Comparison of ENCODE assay signal across 8 cellular contexts in the genomic region with DNA sequence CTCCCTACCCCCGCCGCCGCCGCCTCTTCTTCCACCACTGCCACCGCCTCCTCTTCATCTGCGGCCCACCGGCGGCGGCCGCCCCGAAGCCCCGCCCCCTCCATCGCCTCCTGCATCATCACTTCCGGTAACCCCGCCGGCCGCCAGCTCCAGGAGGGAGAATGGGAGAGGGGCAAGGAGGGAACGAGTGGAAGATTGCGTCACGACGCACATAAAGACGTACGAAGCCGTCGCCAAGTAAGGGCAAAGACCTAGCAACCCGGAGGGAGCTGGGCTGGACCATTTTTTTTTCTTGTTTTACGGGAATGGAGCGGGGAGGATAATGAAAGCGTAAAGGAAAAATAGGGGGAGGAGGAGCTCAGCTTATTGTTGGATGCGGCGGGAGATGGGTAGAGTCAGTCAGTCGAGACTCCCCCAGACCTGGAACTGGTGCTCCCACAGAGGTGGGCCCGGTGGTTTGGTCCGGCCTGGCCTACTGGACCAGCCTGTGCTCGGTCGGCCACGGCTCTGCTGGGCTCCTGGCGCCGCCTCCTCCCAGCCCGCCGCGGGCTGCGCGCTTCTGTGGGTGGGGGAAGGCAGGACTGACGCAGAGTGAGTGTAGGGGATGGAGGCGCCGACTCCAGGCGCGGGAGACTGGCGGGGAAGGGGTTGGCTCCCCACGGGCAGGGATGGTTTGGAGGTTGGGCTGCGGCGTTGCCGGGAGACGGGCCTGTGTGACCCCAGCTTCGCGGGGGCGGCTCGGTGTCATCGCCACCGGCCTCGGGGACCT. TPM values are rescaled to one million over a fixed set of nuclear protein-coding genes. Genes with fewer than 3 reads are reported as not detected.
DNase-seq lines count a peak whose midpoint lies in the region; FAIRE-seq and TF ChIP-seq lines count a peak whose summit lies in the region.

A gene with protein sequence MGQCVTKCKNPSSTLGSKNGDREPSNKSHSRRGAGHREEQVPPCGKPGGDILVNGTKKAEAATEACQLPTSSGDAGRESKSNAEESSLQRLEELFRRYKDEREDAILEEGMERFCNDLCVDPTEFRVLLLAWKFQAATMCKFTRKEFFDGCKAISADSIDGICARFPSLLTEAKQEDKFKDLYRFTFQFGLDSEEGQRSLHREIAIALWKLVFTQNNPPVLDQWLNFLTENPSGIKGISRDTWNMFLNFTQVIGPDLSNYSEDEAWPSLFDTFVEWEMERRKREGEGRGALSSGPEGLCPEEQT (minus strand): TSS at position 60 of the 769 bp plus-strand sequence. CDS start 37,820 bp downstream, outside the sequence.
A gene with protein sequence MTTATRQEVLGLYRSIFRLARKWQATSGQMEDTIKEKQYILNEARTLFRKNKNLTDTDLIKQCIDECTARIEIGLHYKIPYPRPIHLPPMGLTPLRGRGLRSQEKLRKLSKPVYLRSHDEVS (plus strand): TSS at position 473 of the 769 bp plus-strand sequence. CDS start 14,785 bp downstream, outside the sequence.

- peak within 1 kb of the TSS; percentile 94 for H2BK15ac ChIP-seq in mesenchymal stem cell (ENCODE audit: low read depth, poor library complexity, severe bottlenecking)

- H3K23ac ChIP-seq in mesenchymal stem cell (ENCODE audit: low read length in 2 of 2) = peak within 1 kb of the TSS in 1 of 2 experiments; percentile 90

- H3K4me2 ChIP-seq in mesenchymal stem cell (ENCODE audit: low read length, poor library complexity, severe bottlenecking) = peak within 1 kb of the TSS; percentile 76

- peaks cover 0 to 4% of the 10 kb centered on the region in 2 donors for H3K27me3 Mint-ChIP-seq in CD8-positive, alpha-beta memory T cell

- no peaks in the 10 kb centered on the region for H3K27me3 ChIP-seq in CD8-positive, alpha-beta memory T cell (ENCODE audit: insufficient read depth, low read length, poor library complexity, severe bottlenecking)
- no peaks in the 10 kb centered on the region for H3K27me3 ChIP-seq in endocrine pancreas (ENCODE audit: control insufficient read depth, insufficient read depth, low read length)
- H3K27me3 ChIP-seq in mesenchymal stem cell (ENCODE audit: control insufficient read depth in 1 of 2, insufficient read depth in 1 of 2, low read length in 2 of 2) = no peaks in the 10 kb centered on the region

- peaks cover 42% of the 10 kb centered on the region for H3K4me1 ChIP-seq in CD8-positive, alpha-beta memory T cell (ENCODE audit: insufficient read depth, low read length)
- peaks cover 22% of the 10 kb centered on the region for H3K4me1 ChIP-seq in endocrine pancreas (ENCODE audit: control insufficient read depth, insufficient read depth, low read length)
- H3K4me1 ChIP-seq in mesenchymal stem cell (ENCODE audit: control insufficient read depth, insufficient read depth, low read depth, low read length) = peaks cover 11% of the 10 kb centered on the region

- peak within 1 kb of the TSS; percentile 58 for H2AK5ac ChIP-seq in mesenchymal stem cell (ENCODE audit: low read length, severe bottlenecking)

- H3K79me1 ChIP-seq in mesenchymal stem cell (replicated peaks; ENCODE audit: low read length, poor library complexity, severe bottlenecking) = peaks cover 9% of the 10 kb centered on the region

- peak within 1 kb of the TSS; percentile 90 for H4K8ac ChIP-seq in mesenchymal stem cell (ENCODE audit: low read length)

- peaks cover 0 to 1% (median 0%) of the 10 kb centered on the region in 5 donors for H3K9me3 Mint-ChIP-seq in CD8-positive, alpha-beta memory T cell

- H3K4me1 Mint-ChIP-seq in CD8-positive, alpha-beta memory T cell = peaks cover 62 to 80% (median 76%) of the 10 kb centered on the region in 3 donors

- peak within 1 kb of the TSS; percentile 60 for H2AFZ ChIP-seq in mesenchymal stem cell (ENCODE audit: low read depth, low read length)

- TF ChIP-seq CTCF in GM20000 (IDR thresholded peaks at IDR 0.05; ENCODE audit: extremely low read depth, missing control alignments) = no peak

- under 1% methylated on average over 53 of the region's 62 CpGs for WGBS in mesenchymal stem cell

- H3K4me3 Mint-ChIP-seq in CD8-positive, alpha-beta memory T cell = peak within 1 kb of the TSS; percentile 90 to 97 (median 94)

- H3K4ac ChIP-seq in mesenchymal stem cell (ENCODE audit: low read depth in 1 of 2, low read length in 2 of 2) = peak within 1 kb of the TSS; percentile 88 to 95

- peak; percentile 78 to 89 (median 85) for DNase-seq in CD8-positive, alpha-beta memory T cell
- DNase-seq in GM20000 (ENCODE audit: low spot score) (peak; percentile 92), HTR-8/SVneo (ENCODE audit: insufficient read length, low spot score) (peak; percentile 90), NOMO-1 treated with dmso at 0.1 percent for 144 hours (lab: John Stamatoyannopoulos, UW; ENCODE audit: unreplicated experiment) (peak; percentile 86), mesenchymal stem cell (peak; percentile 100)
- peak; percentile 84 to 88 (median 85) for DNase-seq in activated CD8-positive, alpha-beta memory T cell treated with anti-CD3 and anti-CD28 coated beads for 48 hours (ENCODE audit: low read depth in 2 of 3, low spot score in 2 of 3)
- peak; percentile 84 for DNase-seq in stimulated activated CD8-positive, alpha-beta memory T cell treated with anti-CD3 and anti-CD28 coated beads, Interleukin-12 subunit alpha, Interleukin-12 subunit beta, amount 100 ng/mL, for 4 hours (ENCODE audit: low read depth)

- peak within 1 kb of the TSS; percentile 89 to 96 for H3K18ac ChIP-seq in mesenchymal stem cell (ENCODE audit: low read depth in 1 of 2, low read length in 2 of 2)

- no peak for FAIRE-seq in HTR-8/SVneo (lab: Jason Lieb, UNC)

- H3K27ac ChIP-seq in CD8-positive, alpha-beta memory T cell (ENCODE audit: low read depth, low read length) = peak within 1 kb of the TSS; percentile 96
- peak within 1 kb of the TSS; percentile 99 for H3K27ac ChIP-seq in mesenchymal stem cell (ENCODE audit: low read length, poor library complexity, severe bottlenecking)

- peak within 1 kb of the TSS; percentile 46 to 65 for H2BK12ac ChIP-seq in mesenchymal stem cell (ENCODE audit: low read length in 2 of 2)

- H2BK5ac ChIP-seq in mesenchymal stem cell (ENCODE audit: low read depth, low read length, poor library complexity, severe bottlenecking) = peak within 1 kb of the TSS; percentile 97

- H3K36me3 ChIP-seq in CD8-positive, alpha-beta memory T cell (ENCODE audit: insufficient read depth, low read length) = no peaks in the 10 kb centered on the region
- H3K36me3 ChIP-seq in endocrine pancreas (ENCODE audit: control insufficient read depth, insufficient read depth, low read length) (no peaks in the 10 kb centered on the region), mesenchymal stem cell (ENCODE audit: control insufficient read depth in 1 of 2, insufficient read depth in 2 of 2, low read depth in 1 of 2, low read length in 2 of 2) (peaks cover 0 to 26% of the 10 kb centered on the region in 2 experiments)

- CTCF ChIA-PET in CD8-positive, alpha-beta memory T cell (lab: Charles Lee) = interaction anchor here (0.6 to 3.3 kb wide), 4 partner anchors 26 to 160 kb away, joined by 3 to 15 read pairs (median 4); no protein-coding TSS in a partner anchor

- H3K9me3 ChIP-seq in CD8-positive, alpha-beta memory T cell (ENCODE audit: low read length) = no peaks in the 10 kb centered on the region
- H3K9me3 ChIP-seq in endocrine pancreas (ENCODE audit: control insufficient read depth, low read length) = no peaks in the 10 kb centered on the region
- H3K9me3 ChIP-seq in mesenchymal stem cell (ENCODE audit: control insufficient read depth, low read length) = no peaks in the 10 kb centered on the region

- peak within 1 kb of the TSS; percentile 81 for H2BK120ac ChIP-seq in mesenchymal stem cell (ENCODE audit: low read depth, low read length)

- H3K4me3 ChIP-seq in CD8-positive, alpha-beta memory T cell (ENCODE audit: low read length) = peak within 1 kb of the TSS; percentile 91
- peak within 1 kb of the TSS; percentile 91 for H3K4me3 ChIP-seq in endocrine pancreas (ENCODE audit: control insufficient read depth, insufficient read depth, low read length)
- H3K4me3 ChIP-seq in mesenchymal stem cell (ENCODE audit: insufficient read depth in 1 of 2, low read depth in 1 of 2, low read length in 2 of 2) = peak within 1 kb of the TSS; percentile 82 to 88

- H3K27ac Mint-ChIP-seq in CD8-positive, alpha-beta memory T cell = peak within 1 kb of the TSS; percentile 93 to 100 (median 98)

- H3K9ac ChIP-seq in endocrine pancreas (ENCODE audit: control insufficient read depth, insufficient read depth, low read length) (peak within 1 kb of the TSS; percentile 93), mesenchymal stem cell (ENCODE audit: low read length) (peak within 1 kb of the TSS; percentile 100)

- H3K36me3 Mint-ChIP-seq in CD8-positive, alpha-beta memory T cell = peaks cover 0 to 21% (median 8%) of the 10 kb centered on the region in 3 donors

- H4K91ac ChIP-seq in mesenchymal stem cell (ENCODE audit: low read length) = peak within 1 kb of the TSS; percentile 95

- H3K14ac ChIP-seq in mesenchymal stem cell (ENCODE audit: low read length in 2 of 2) = peak within 1 kb of the TSS; percentile 25 to 88

- POLR2A ChIA-PET in CD8-positive, alpha-beta memory T cell (lab: Charles Lee) = interaction anchor here (0.5 to 1.7 kb wide), 4 partner anchors 19 to 26 kb away, joined by 3 to 6 read pairs (median 4); no protein-coding TSS in a partner anchor

RNA-seq across cellular contexts. Expression of the first gene that starts in this region (rescaled TPM):
- 10 to 100 TPM; 12.7 to 13.2 TPM for total RNA-seq in CD8-positive, alpha-beta memory T cell
- 1.4 TPM for polyA plus RNA-seq in CD8-positive, alpha-beta memory T cell
- polyA plus RNA-seq in mesenchymal stem cell (2013, experiment 1 of 2) = 7.9 TPM
- 8.2 TPM for polyA plus RNA-seq in mesenchymal stem cell (2013, experiment 2 of 2)

RNA-seq across cellular contexts. Expression of the second gene that starts in this region (rescaled TPM):
- 10 to 100 TPM; 33.9 to 35.1 TPM for total RNA-seq in CD8-positive, alpha-beta memory T cell
- polyA plus RNA-seq in CD8-positive, alpha-beta memory T cell = 39.9 TPM
- 17.2 TPM for polyA plus RNA-seq in mesenchymal stem cell (2013, experiment 1 of 2)
- 14.6 TPM for polyA plus RNA-seq in mesenchymal stem cell (2013, experiment 2 of 2)

Comparison
In these comparisons a context has a peak if more than half of its experiments do, and no peak if none do; other contexts are left out.
1. Peak in every context shown above with its lines: DNase-seq, H3K4me3 ChIP-seq and H3K27ac ChIP-seq.